In the genomic region with DNA sequence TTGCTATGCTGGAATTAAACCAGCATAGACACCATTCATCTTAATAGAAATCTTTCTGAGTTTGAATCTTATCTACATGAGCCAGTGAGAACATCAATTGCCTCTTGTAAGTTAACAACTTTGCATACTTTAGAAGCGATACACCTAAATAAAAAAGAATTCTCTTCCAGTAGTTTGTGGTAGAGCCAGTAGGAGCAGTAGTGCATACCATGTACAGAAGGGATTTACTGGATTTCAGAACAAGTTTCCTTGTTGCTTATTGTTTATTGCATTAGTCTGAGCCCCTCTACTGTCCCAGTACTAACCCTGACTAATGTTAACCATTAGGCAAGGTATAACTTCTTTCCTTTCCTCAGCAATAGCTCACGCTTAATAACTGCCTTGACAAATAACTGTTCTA, we compare ENCODE assay signal across 24 cellular contexts.
A peak's percentile ranks its signal among the peaks of the same experiment; 100 is the strongest.
DNase-seq lines count a peak whose midpoint lies in the region; TF ChIP-seq lines count a peak whose summit lies in the region.
"Had no signal": no experiment of that assay in that cellular context is flagged by ENCODE, and none has a peak within 500 bp of the region (broad histone marks: within the 10 kb centered on the region; RNA-seq: fewer than 3 reads in every experiment).

No MANE protein-coding gene starts in this region.

- intact Hi-C loops in Caco-2 (cut with micrococcal nuclease; ENCODE audit: unreplicated experiment), result no loop called here

- CTCF ChIA-PET in Caco-2 (lab: Charles Lee), result no interaction called here

- peaks cover 21% of the 10 kb centered on the region for H3K4me1 Mint-ChIP-seq in Caco-2 (ENCODE audit: low read depth, unreplicated experiment)
- H3K4me1 Mint-ChIP-seq: activated naive CD4-positive, alpha-beta T cell treated with anti-CD3 and anti-CD28 coated beads, Interleukin-2, amount 10 ng/mL, durations not matched to agents 7 days and 5 days; CD14-positive monocyte; naive thymus-derived CD8-positive, alpha-beta T cell; T-cell had no signal

- H3K27me3 ChIP-seq in ACC112 (ENCODE audit: insufficient read depth, low read length) (no peaks in the 10 kb centered on the region), Caco-2 (replicated peaks; ENCODE audit: control insufficient read depth, insufficient read depth, low read length) (no peaks in the 10 kb centered on the region)
- H3K27me3 ChIP-seq: ascending aorta, esophagus squamous epithelium, pancreas, sigmoid colon, upper lobe of right lung had no signal

- H3K9me3 ChIP-seq in Caco-2, result no peaks in the 10 kb centered on the region
- H3K9me3 ChIP-seq: ascending aorta, esophagus squamous epithelium, pancreas, sigmoid colon, upper lobe of right lung had no signal

- DNase-seq in LHCN-M2 (ENCODE audit: low read depth) (peak; percentile 26), astrocyte of the spinal cord (ENCODE audit: low read depth, low spot score) (peak; percentile 55), kidney tubule cell (ENCODE audit: low spot score) (peak; percentile 55), nucleus accumbens (lab: John Stamatoyannopoulos, UW) (no peak), hippocampal formation (lab: John Stamatoyannopoulos, UW) (no peak), HuH-7 (ENCODE audit: low spot score) (no peak), Caco-2 (no peak)
- DNase-seq: activated CD4-positive, alpha-beta T cell treated with anti-CD3 and anti-CD28 coated beads for 4 hours; activated naive CD4-positive, alpha-beta T cell treated with anti-CD3 and anti-CD28 coated beads, Interleukin-2, amount 10 ng/mL, durations not matched to agents 7 days and 5 days; effector memory CD4-positive, alpha-beta T cell; esophagus squamous epithelium; GF-D8; Karpas-422; left colon; naive thymus-derived CD8-positive, alpha-beta T cell; NCI-H1694 treated with DMSO at 0.1 percent for 48 hours; pancreas; SHP77; sigmoid colon; T-cell; upper lobe of right lung had no signal

- POLR2A ChIA-PET in Caco-2 (lab: Charles Lee), result no interaction called here

- H3K27ac ChIP-seq in ACC112 (ENCODE audit: low read depth, low read length), result peak overlapping the region; percentile 93; the same call in 1 of the 2 replicates
- H3K27ac ChIP-seq: ascending aorta, esophagus squamous epithelium, pancreas, sigmoid colon, upper lobe of right lung had no signal

- in situ Hi-C loops in astrocyte of the spinal cord (cut with HindIII; ENCODE audit: low sequenced_read_pairs), result no loop called here

- H3K4me3 Mint-ChIP-seq in Caco-2 (ENCODE audit: unreplicated experiment), result no peak overlapping the region
- H3K4me3 Mint-ChIP-seq: activated naive CD4-positive, alpha-beta T cell treated with anti-CD3 and anti-CD28 coated beads, Interleukin-2, amount 10 ng/mL, durations not matched to agents 7 days and 5 days; CD14-positive monocyte; naive thymus-derived CD8-positive, alpha-beta T cell; T-cell had no signal

- H2AFZ ChIP-seq in ACC112 (ENCODE audit: low read length, unreplicated experiment), result no peak overlapping the region

- H3K79me2 ChIP-seq in ACC112 (ENCODE audit: control insufficient read depth, insufficient read depth, low read length, unreplicated experiment), result no peaks in the 10 kb centered on the region

- no peak overlapping the region for H3K27ac Mint-ChIP-seq in Caco-2 (ENCODE audit: unreplicated experiment)
- H3K27ac Mint-ChIP-seq: activated naive CD4-positive, alpha-beta T cell treated with anti-CD3 and anti-CD28 coated beads, Interleukin-2, amount 10 ng/mL, durations not matched to agents 7 days and 5 days; CD14-positive monocyte; naive thymus-derived CD8-positive, alpha-beta T cell; T-cell had no signal

- H3K4me3 ChIP-seq in ACC112 (ENCODE audit: low read depth, low read length) (no peak overlapping the region), astrocyte of the spinal cord (ENCODE audit: low read depth, low read length) (no peak overlapping the region), Caco-2 (ENCODE audit: low read depth, low read length) (no peak overlapping the region)
- H3K4me3 ChIP-seq: ascending aorta, esophagus squamous epithelium, pancreas, sigmoid colon, upper lobe of right lung had no signal

- no TSS peak for BruUV-seq in Caco-2 (replicated peaks; lab: Mats Ljungman, UMichigan)

- H3K27me3 Mint-ChIP-seq in Caco-2 (ENCODE audit: insufficient read depth, unreplicated experiment), result no peaks in the 10 kb centered on the region
- H3K27me3 Mint-ChIP-seq: activated naive CD4-positive, alpha-beta T cell treated with anti-CD3 and anti-CD28 coated beads, Interleukin-2, amount 10 ng/mL, durations not matched to agents 7 days and 5 days; T-cell had no signal

- H3K36me3 Mint-ChIP-seq in Caco-2 (ENCODE audit: insufficient read depth, unreplicated experiment), result no peaks in the 10 kb centered on the region
- H3K36me3 Mint-ChIP-seq: activated naive CD4-positive, alpha-beta T cell treated with anti-CD3 and anti-CD28 coated beads, Interleukin-2, amount 10 ng/mL, durations not matched to agents 7 days and 5 days; CD14-positive monocyte; naive thymus-derived CD8-positive, alpha-beta T cell; T-cell had no signal

- H3K9me3 Mint-ChIP-seq in Caco-2 (ENCODE audit: unreplicated experiment), result no peaks in the 10 kb centered on the region
- H3K9me3 Mint-ChIP-seq: activated naive CD4-positive, alpha-beta T cell treated with anti-CD3 and anti-CD28 coated beads, Interleukin-2, amount 10 ng/mL, durations not matched to agents 7 days and 5 days; T-cell had no signal

- H3K4me1 ChIP-seq in ACC112 (ENCODE audit: control insufficient read depth, insufficient read depth, low read length, unreplicated experiment) (peaks cover 58% of the 10 kb centered on the region), Caco-2 (peaks cover 13% of the 10 kb centered on the region)
- H3K4me1 ChIP-seq: pancreas, upper lobe of right lung had no signal

- TF ChIP-seq CTCF in astrocyte of the spinal cord (IDR thresholded peaks at IDR 0.05; ENCODE audit: low read depth, low read length), result peak; percentile 9
- TF ChIP-seq CTCF in Caco-2 (IDR thresholded peaks at IDR 0.05; ENCODE audit: insufficient read depth in 1 of 2, low read depth in 1 of 2, low read length in 1 of 2, severe bottlenecking in 1 of 2, unreplicated experiment in 1 of 2), result no peak

- H3K36me3 ChIP-seq in ACC112 (ENCODE audit: insufficient read depth, low read length) (no peaks in the 10 kb centered on the region), Caco-2 (ENCODE audit: control insufficient read depth, insufficient read depth, low read length) (no peaks in the 10 kb centered on the region)
- H3K36me3 ChIP-seq: ascending aorta, esophagus squamous epithelium, pancreas, sigmoid colon, upper lobe of right lung had no signal

Comparison
In these comparisons a context has a peak if more than half of its experiments do, and no peak if none do; other contexts are left out.
1. DNase-seq: peak in LHCN-M2 (single experiment), astrocyte of the spinal cord (single experiment) and kidney tubule cell (single experiment); none in nucleus accumbens (0 of 56), hippocampal formation (0 of 2), HuH-7 (single experiment) and Caco-2 (0 of 2).